In the genomic region with DNA sequence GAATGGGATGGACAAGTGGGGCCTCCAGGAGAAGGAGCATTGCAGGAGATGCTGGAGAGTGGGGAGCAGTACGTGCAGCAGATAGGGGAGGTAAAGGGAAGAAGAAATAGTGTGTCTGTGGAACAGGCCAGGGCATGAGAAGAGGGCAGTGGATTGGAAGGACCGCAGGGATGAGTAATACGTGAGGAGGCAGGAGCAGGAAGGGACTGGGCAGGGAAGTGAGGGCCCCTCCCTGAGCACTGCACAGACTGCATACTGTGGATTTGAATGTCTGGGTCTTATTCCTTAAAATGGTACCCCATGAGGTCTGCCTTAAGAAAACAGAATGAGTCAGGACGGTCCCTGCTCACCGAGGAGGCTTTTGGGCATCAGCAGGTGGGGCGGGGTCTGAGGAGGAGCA, we compare ENCODE assay signal across 13 cellular contexts.
"Had no signal": no experiment of that assay in that cellular context is flagged by ENCODE, and none has a peak within 500 bp of the region (broad histone marks: within the 10 kb centered on the region; RNA-seq: fewer than 3 reads in every experiment).

No MANE protein-coding gene starts in this region.

- DNase-seq: activated CD4-positive, CD25-positive, alpha-beta regulatory T cell treated with anti-CD3 and anti-CD28 coated beads, Interleukin-2, amount 50 U/mL, for 72 hours; activated CD8-positive, alpha-beta memory T cell treated with anti-CD3 and anti-CD28 coated beads for 24 hours; activated CD8-positive, alpha-beta memory T cell treated with anti-CD3 and anti-CD28 coated beads, Interleukin-2, amount 50 U/mL, for 48 hours; activated effector memory CD4-positive, alpha-beta T cell treated with anti-CD3 and anti-CD28 coated beads, Interleukin-2, amount 50 U/mL, for 16 hours; activated T-cell treated with anti-CD3 and anti-CD28 coated beads, Interleukin-2, amount 50 U/mL, for 48 hours; adrenal gland; erythroblast; sigmoid colon; stimulated activated CD4-positive, alpha-beta T cell treated with anti-CD3 and anti-CD28 coated beads, Interleukin-4, amount 100 ng/mL, for 4 hours had no signal

- H3K27ac ChIP-seq: adrenal gland, neutrophil, pancreas, sigmoid colon, thyroid gland had no signal

- ATAC-seq: natural killer cell treated with Interleukin-12 subunit alpha and Interleukin-12 subunit beta and Interleukin-15 and Interleukin-18, amount 100 ng/mL, for 72 hours had no signal

- H3K9me3 ChIP-seq: adrenal gland, neutrophil, pancreas, thyroid gland had no signal

- H3K27me3 ChIP-seq: adrenal gland, neutrophil, pancreas, sigmoid colon, thyroid gland had no signal

- H3K4me3 ChIP-seq: adrenal gland, thyroid gland had no signal

- H3K36me3 ChIP-seq: adrenal gland, neutrophil, pancreas, sigmoid colon, thyroid gland had no signal

- H3K4me1 ChIP-seq: adrenal gland, pancreas, sigmoid colon, thyroid gland had no signal
